ENCODE assay signal across 22 cellular contexts in genomic region chr21:19010996-19011395, GRCh38.
"Had no signal": no experiment of that assay in that cellular context is flagged by ENCODE, and none has a peak within 500 bp of the region (broad histone marks: within the 10 kb centered on the region; RNA-seq: fewer than 3 reads in every experiment).

No MANE protein-coding gene starts in this region.

- DNase-seq: Kasumi-1, MV-4-11, NCI-H1048, NCI-H1105, NCI-H1417, NCI-H1436 treated with DMSO at 0.1 percent for 48 hours, NCI-H1694, NCI-H187 treated with DMSO at 0.1 percent for 48 hours, NCI-H2029 treated with DMSO at 0.1 percent for 48 hours, NCI-H2171 treated with DMSO at 0.1 percent for 48 hours, NCI-H2227 treated with DMSO at 0.1 percent for 48 hours, NCI-H510A, NCI-H524 treated with DMSO at 0.1 percent for 48 hours, NCI-H774, RPMI8226, SHP77 treated with DMSO at 0.1 percent for 48 hours, SJCRH30 had no signal

- H3K4me1 ChIP-seq: SJCRH30 had no signal

- H3K9me3 ChIP-seq: SJCRH30 had no signal

- H3K4me3 Mint-ChIP-seq: IgD-negative memory B cell had no signal

- H3K4me3 ChIP-seq: K562, SJCRH30 had no signal

- H3K36me3 Mint-ChIP-seq: IgD-negative memory B cell had no signal

- H3K27ac Mint-ChIP-seq: IgD-negative memory B cell had no signal

- H3K4me2 ChIP-seq: KMS-11 had no signal

- H3K36me3 ChIP-seq: SJCRH30 had no signal

- H3K27me3 ChIP-seq: SJCRH30 had no signal

- H3K4me1 Mint-ChIP-seq: IgD-negative memory B cell had no signal

- ATAC-seq: HepG2, K562, SK-N-SH treated with all-trans-retinoic acid at 6 μM for 48 hours had no signal

- H3K9ac ChIP-seq: KMS-11 had no signal

- H3K27me3 Mint-ChIP-seq: IgD-negative memory B cell had no signal

- H3K27ac ChIP-seq: KMS-11, SJCRH30 had no signal
